ENCODE assay signal across 19 cellular contexts in genomic region chr12:106033161-106033675, GRCh38.
DNase-seq lines count a peak whose midpoint lies in the region; ATAC-seq, FAIRE-seq and TF ChIP-seq lines count a peak whose summit lies in the region.
"Had no signal": no experiment of that assay in that cellular context is flagged by ENCODE, and none has a peak within 500 bp of the region (broad histone marks: within the 10 kb centered on the region; RNA-seq: fewer than 3 reads in every experiment).

No MANE protein-coding gene starts in this region.

- peak overlapping the region; percentile 78 for H2BK12ac ChIP-seq in trophoblast cell (ENCODE audit: low read length)

- H2AFZ ChIP-seq in keratinocyte (ENCODE audit: control insufficient read depth, low read length), result peak overlapping the region; percentile 4
- H2AFZ ChIP-seq in trophoblast cell (ENCODE audit: insufficient read depth, low read length, poor library complexity), result no peak overlapping the region

- peak overlapping the region; percentile 99 for H2BK5ac ChIP-seq in trophoblast cell (ENCODE audit: low read depth, low read length, poor library complexity)

- no peak overlapping the region for H3K27ac ChIP-seq in keratinocyte (ENCODE audit: control insufficient read depth, insufficient read depth, low read length)
- peak overlapping the region; percentile 98 for H3K27ac ChIP-seq in trophoblast cell (ENCODE audit: low read depth, low read length)
- H3K27ac ChIP-seq: SK-N-MC had no signal

- H3K4me1 ChIP-seq in keratinocyte (ENCODE audit: control insufficient read depth, extremely low read depth, insufficient read depth, low read length), result peaks cover 23% of the 10 kb centered on the region
- H3K4me1 ChIP-seq in trophoblast cell (ENCODE audit: control insufficient read depth in 1 of 2, insufficient read depth in 2 of 2, low read length in 2 of 2), result peaks cover 14 to 25% of the 10 kb centered on the region in 2 experiments

- peak overlapping the region; percentile 68 for H3K14ac ChIP-seq in trophoblast cell (ENCODE audit: low read length)

- no CpG with 5 or more reads among the region's 4 CpGs for WGBS in trophoblast cell (ENCODE audit: extremely low coverage, insufficient coverage, insufficient read length)

- peak overlapping the region; percentile 16 for H2AK5ac ChIP-seq in trophoblast cell (ENCODE audit: low read length)

- H3K27me3 ChIP-seq in keratinocyte (ENCODE audit: control insufficient read depth, extremely low read depth, insufficient read depth, low read length), result no peaks in the 10 kb centered on the region
- H3K27me3 ChIP-seq in trophoblast cell (ENCODE audit: insufficient read depth, low read length), result no peaks in the 10 kb centered on the region

- DNase-seq in ELF-1 (ENCODE audit: low read depth, low spot score) (peak; percentile 58), RPMI7951 (ENCODE audit: low read depth) (peak; percentile 73), keratinocyte (ENCODE audit: low read depth, low spot score) (no peak), trophoblast cell (peak; percentile 99)
- DNase-seq: AML-193; CD4-positive, alpha-beta T cell; DMS79 treated with DMSO at 0.1 percent for 48 hours; MV-4-11; NCI-H1417 treated with DMSO at 0.1 percent for 48 hours; NCI-H2029 treated with DMSO at 0.1 percent for 48 hours; NCI-H2227 treated with DMSO at 0.1 percent for 48 hours; NCI-H524 treated with DMSO at 0.1 percent for 48 hours; NK-92 treated with Interleukin-12 subunit alpha and Interleukin-12 subunit beta, amount 100 ng/mL, for 24 hours had no signal

- H3K79me1 ChIP-seq in trophoblast cell (ENCODE audit: low read length), result peaks cover 51% of the 10 kb centered on the region

- H3K23ac ChIP-seq in trophoblast cell (ENCODE audit: low read length), result no peak overlapping the region

- no peak for ATAC-seq in HG03378 (IDR thresholded peaks at IDR 0.05; ENCODE audit: unreplicated experiment)
- ATAC-seq in HG03139 (IDR thresholded peaks at IDR 0.05; ENCODE audit: unreplicated experiment), result no peak
- no peak for ATAC-seq in GM19397 (IDR thresholded peaks at IDR 0.05; ENCODE audit: unreplicated experiment)

- H3K36me3 ChIP-seq in keratinocyte (ENCODE audit: control insufficient read depth in 2 of 2, extremely low read depth in 1 of 2, insufficient read depth in 2 of 2, low read length in 2 of 2) (no peaks in the 10 kb centered on the region), trophoblast cell (ENCODE audit: control insufficient read depth in 1 of 2, insufficient read depth in 2 of 2, low read length in 2 of 2) (no peaks in the 10 kb centered on the region)

- no peak for FAIRE-seq in keratinocyte (lab: Jason Lieb, UNC)
- FAIRE-seq: D721Med, H54 had no signal

- no peak overlapping the region for H3K4me2 ChIP-seq in keratinocyte (ENCODE audit: control insufficient read depth, extremely low read depth, insufficient read depth, low read depth, low read length)
- no peak overlapping the region for H3K4me2 ChIP-seq in trophoblast cell (ENCODE audit: low read length)

- no peaks in the 10 kb centered on the region for H3K9me1 ChIP-seq in keratinocyte (ENCODE audit: control insufficient read depth, extremely low read depth, insufficient read depth, low read length)

- H3K18ac ChIP-seq in trophoblast cell (ENCODE audit: low read length), result peak overlapping the region; percentile 70

- H4K91ac ChIP-seq in trophoblast cell (ENCODE audit: low read depth, low read length), result peak overlapping the region; percentile 92

- H3K4me3 ChIP-seq in keratinocyte (ENCODE audit: control insufficient read depth in 2 of 3, extremely low read depth in 1 of 3, insufficient read depth in 2 of 3, low read depth in 1 of 3, low read length in 3 of 3) (no peak overlapping the region), trophoblast cell (ENCODE audit: low read depth, low read length) (no peak overlapping the region)
- H3K4me3 ChIP-seq: SK-N-MC had no signal

- dilution Hi-C loops in keratinocyte (cut with MboI; ENCODE audit: extremely low pct_ligation_motif_present, low sequenced_read_pairs), result no loop called here

- no peaks in the 10 kb centered on the region for H3K9me3 ChIP-seq in keratinocyte (ENCODE audit: control insufficient read depth, low read depth, low read length)
- H3K9me3 ChIP-seq in trophoblast cell (ENCODE audit: insufficient read depth, low read depth, low read length), result no peaks in the 10 kb centered on the region

- H2BK120ac ChIP-seq in trophoblast cell (ENCODE audit: insufficient read depth, low read length, poor library complexity), result peak overlapping the region; percentile 92

- H3K9ac ChIP-seq in keratinocyte (ENCODE audit: control insufficient read depth, extremely low read depth, insufficient read depth, low read length), result no peak overlapping the region
- no peak overlapping the region for H3K9ac ChIP-seq in trophoblast cell (ENCODE audit: low read length)

- peak overlapping the region; percentile 11 for H3K4ac ChIP-seq in trophoblast cell (ENCODE audit: low read depth, low read length)

- H4K20me1 ChIP-seq in keratinocyte (ENCODE audit: control insufficient read depth, extremely low read depth, insufficient read depth, low read length), result no peaks in the 10 kb centered on the region

- no peaks in the 10 kb centered on the region for H3K79me2 ChIP-seq in keratinocyte (ENCODE audit: control insufficient read depth, insufficient read depth, low read length)
- H3K79me2 ChIP-seq in trophoblast cell (ENCODE audit: control insufficient read depth, insufficient read depth, low read length, poor library complexity), result peaks cover 7% of the 10 kb centered on the region

- H4K12ac ChIP-seq in trophoblast cell (ENCODE audit: low read depth, low read length), result peak overlapping the region; percentile 9

- peak overlapping the region; percentile 56 for H4K8ac ChIP-seq in trophoblast cell (ENCODE audit: low read depth, low read length)

- TF ChIP-seq CTCF in keratinocyte (optimal IDR thresholded peaks at IDR 0.05 in 1 of 3, IDR thresholded peaks at IDR 0.05 in 1 of 3, conservative IDR thresholded peaks at IDR 0.05 in 1 of 3; ENCODE audit: extremely low read depth in 1 of 3, insufficient read depth in 2 of 3, low read length in 3 of 3), result no peak
